In the genomic region with DNA sequence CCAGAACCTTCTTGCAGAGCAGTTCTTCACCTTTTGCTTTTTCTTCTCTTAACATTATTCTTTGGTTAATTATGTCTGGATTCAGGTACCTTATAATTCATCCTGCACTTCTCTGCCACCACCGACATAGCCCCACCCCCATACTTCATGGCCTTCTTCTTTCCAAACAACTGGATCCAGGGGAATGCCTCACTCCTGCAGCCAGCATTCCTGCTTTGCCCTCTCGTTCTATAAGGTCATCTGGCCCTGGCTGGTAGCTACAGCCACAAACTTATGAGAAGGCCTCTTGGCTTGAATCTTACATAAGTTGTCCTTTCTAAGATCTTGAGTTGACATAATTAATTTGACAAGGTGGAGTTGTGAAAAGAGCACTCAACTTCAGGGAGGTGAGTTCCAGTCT, we compare ENCODE assay signal across 20 cellular contexts.
DNase-seq lines count a peak whose midpoint lies in the region; ATAC-seq and TF ChIP-seq lines count a peak whose summit lies in the region.
"Had no signal": no experiment of that assay in that cellular context is flagged by ENCODE, and none has a peak within 500 bp of the region (broad histone marks: within the 10 kb centered on the region; RNA-seq: fewer than 3 reads in every experiment).

No MANE protein-coding gene starts in this region.

- intact Hi-C loops in transverse colon (cut with DNase I; ENCODE audit: low total_unique reads), result no loop called here

- H3K27ac Mint-ChIP-seq in GM23338 (no peak overlapping the region), chondrocyte (ENCODE audit: unreplicated experiment) (peak overlapping the region; percentile 38), nephron (peak overlapping the region; percentile 51 to 79 (median 69)), nephron progenitor cell (no peak overlapping the region)
- H3K27ac Mint-ChIP-seq: stimulated activated naive CD8-positive, alpha-beta T cell treated with anti-CD3 and anti-CD28 coated beads, Interleukin-15, amount 100 ng/mL, for 72 hours had no signal

- H3K27me3 ChIP-seq in GM23338 (ENCODE audit: insufficient read depth) (no peaks in the 10 kb centered on the region), transverse colon (no peaks in the 10 kb centered on the region)
- H3K27me3 ChIP-seq: cardiac muscle cell, heart right ventricle, tibial nerve had no signal

- H3K27ac ChIP-seq in GM23338 (ENCODE audit: low read depth) (no peak overlapping the region), transverse colon (no peak overlapping the region)
- H3K27ac ChIP-seq: cardiac muscle cell, tibial nerve had no signal

- H3K4me2 ChIP-seq in GM23338, result no peak overlapping the region

- no peak for TF ChIP-seq EP300 in transverse colon (IDR thresholded peaks at IDR 0.05; ENCODE audit: low read depth)

- no peak overlapping the region for H3K4me3 ChIP-seq in GM23338
- H3K4me3 ChIP-seq in transverse colon, result no peak overlapping the region
- H3K4me3 ChIP-seq: cardiac muscle cell, heart right ventricle, tibial nerve had no signal

- no peaks in the 10 kb centered on the region for H3F3A ChIP-seq in GM23338 (replicated peaks; ENCODE audit: low read depth)

- in situ Hi-C loops in transverse colon (cut with MboI; ENCODE audit: low pct_ligation_motif_present in 1 of 4, low pct_unique_long_range_greater_than_20kb in 1 of 4, low sequenced_read_pairs in 3 of 4), result no loop called here

- WGBS in transverse colon (ENCODE audit: low coverage in 1 of 2), 2 donors, result 71% methylated on average over 2 of the region's 2 CpGs; no CpG with 5 or more reads in 1 of the 2 donors

- H3K36me3 ChIP-seq in GM23338 (ENCODE audit: insufficient read depth), result no peaks in the 10 kb centered on the region
- no peaks in the 10 kb centered on the region for H3K36me3 ChIP-seq in transverse colon
- H3K36me3 ChIP-seq: cardiac muscle cell had no signal

- ATAC-seq in GM23338 (peak; percentile 33; the same call in 2 of the 3 replicates), GM21717 (IDR thresholded peaks at IDR 0.05; ENCODE audit: unreplicated experiment) (no peak)
- ATAC-seq: heart right ventricle; left ventricle myocardium superior; right cardiac atrium; stimulated activated naive CD8-positive, alpha-beta T cell treated with anti-CD3 and anti-CD28 coated beads, Interleukin-15, amount 100 ng/mL, for 72 hours had no signal

- DNase-seq in AG20443 (ENCODE audit: low spot score) (peak; percentile 21), GM23338 (ENCODE audit: low spot score) (peak; percentile 9), chondrocyte (ENCODE audit: low spot score) (no peak), COR-L47 (lab: John Stamatoyannopoulos, UW) (no peak), nephron progenitor cell (no peak), transverse colon (no peak)
- DNase-seq: activated naive CD4-positive, alpha-beta T cell; activated T-cell treated with anti-CD3 and anti-CD28 coated beads, Interleukin-2, amount 50 U/mL, for 1 hour; heart right ventricle; left ventricle myocardium superior; NCI-H2081 treated with DMSO at 0.1 percent for 48 hours; occipital lobe; right cardiac atrium; SHP77; stimulated activated naive CD8-positive, alpha-beta T cell treated with anti-CD3 and anti-CD28 coated beads, Interleukin-15, amount 100 ng/mL, for 72 hours; SW 1271 had no signal

- TF ChIP-seq CTCF in GM23338 (conservative IDR thresholded peaks at IDR 0.05; ENCODE audit: low read depth in 2 of 2), result no peak
- no peak for TF ChIP-seq CTCF in chondrocyte (IDR thresholded peaks at IDR 0.05)
- no peak for TF ChIP-seq CTCF in nephron (IDR thresholded peaks at IDR 0.05; ENCODE audit: unreplicated experiment in 3 of 3)
- TF ChIP-seq CTCF in nephron progenitor cell (IDR thresholded peaks at IDR 0.05), result no peak
- no peak for TF ChIP-seq CTCF in transverse colon (IDR thresholded peaks at IDR 0.05)

- no peaks in the 10 kb centered on the region for H3K79me2 ChIP-seq in GM23338 (replicated peaks; ENCODE audit: insufficient read depth)

- H3K9me3 Mint-ChIP-seq in GM23338, result no peaks in the 10 kb centered on the region
- H3K9me3 Mint-ChIP-seq in chondrocyte (ENCODE audit: low read depth), result no peaks in the 10 kb centered on the region
- no peaks in the 10 kb centered on the region for H3K9me3 Mint-ChIP-seq in nephron
- H3K9me3 Mint-ChIP-seq in nephron progenitor cell, result no peaks in the 10 kb centered on the region
- H3K9me3 Mint-ChIP-seq: stimulated activated naive CD8-positive, alpha-beta T cell treated with anti-CD3 and anti-CD28 coated beads, Interleukin-15, amount 100 ng/mL, for 72 hours had no signal

- peaks cover 22% of the 10 kb centered on the region for H3K4me1 Mint-ChIP-seq in GM23338
- H3K4me1 Mint-ChIP-seq in chondrocyte (ENCODE audit: low read depth), result peaks cover 52% of the 10 kb centered on the region
- H3K4me1 Mint-ChIP-seq in nephron, result peaks cover 36% of the 10 kb centered on the region
- peaks cover 25% of the 10 kb centered on the region for H3K4me1 Mint-ChIP-seq in nephron progenitor cell
- H3K4me1 Mint-ChIP-seq: stimulated activated naive CD8-positive, alpha-beta T cell treated with anti-CD3 and anti-CD28 coated beads, Interleukin-15, amount 100 ng/mL, for 72 hours had no signal

- H3K36me3 Mint-ChIP-seq in GM23338 (ENCODE audit: low read depth), result no peaks in the 10 kb centered on the region
- peaks cover 4% of the 10 kb centered on the region for H3K36me3 Mint-ChIP-seq in chondrocyte (ENCODE audit: low read depth)
- H3K36me3 Mint-ChIP-seq in nephron (ENCODE audit: low read depth), result no peaks in the 10 kb centered on the region
- no peaks in the 10 kb centered on the region for H3K36me3 Mint-ChIP-seq in nephron progenitor cell (ENCODE audit: low read depth)

- H3K9me3 ChIP-seq in transverse colon, result no peaks in the 10 kb centered on the region
- H3K9me3 ChIP-seq: heart right ventricle, tibial nerve had no signal

- H2AFZ ChIP-seq in GM23338, result no peak overlapping the region

- peaks cover 2% of the 10 kb centered on the region for H3K27me3 Mint-ChIP-seq in GM23338 (ENCODE audit: insufficient read depth, low read depth, poor library complexity)
- H3K27me3 Mint-ChIP-seq in chondrocyte (ENCODE audit: low read depth), result no peaks in the 10 kb centered on the region
- peaks cover 8% of the 10 kb centered on the region for H3K27me3 Mint-ChIP-seq in nephron (ENCODE audit: low read depth)
- H3K27me3 Mint-ChIP-seq in nephron progenitor cell (ENCODE audit: low read depth, poor library complexity), result peaks cover 11% of the 10 kb centered on the region
- H3K27me3 Mint-ChIP-seq: stimulated activated naive CD8-positive, alpha-beta T cell treated with anti-CD3 and anti-CD28 coated beads, Interleukin-15, amount 100 ng/mL, for 72 hours had no signal

- H3K4me3 Mint-ChIP-seq in GM23338 (no peak overlapping the region), chondrocyte (ENCODE audit: unreplicated experiment) (peak overlapping the region; percentile 14), nephron (peak overlapping the region; percentile 12 to 64 (median 29)), nephron progenitor cell (no peak overlapping the region)
- H3K4me3 Mint-ChIP-seq: stimulated activated naive CD8-positive, alpha-beta T cell treated with anti-CD3 and anti-CD28 coated beads, Interleukin-15, amount 100 ng/mL, for 72 hours had no signal

- H3K9me2 ChIP-seq in GM23338 (ENCODE audit: insufficient read depth), result no peaks in the 10 kb centered on the region

- no peaks in the 10 kb centered on the region for H4K20me1 ChIP-seq in GM23338 (replicated peaks; ENCODE audit: insufficient read depth)

- H3K4me1 ChIP-seq in GM23338 (ENCODE audit: insufficient read depth) (peaks cover 5% of the 10 kb centered on the region; the same call in 1 of the 2 replicates), transverse colon (no peaks in the 10 kb centered on the region)

- no peak for TF ChIP-seq POLR2A in transverse colon (IDR thresholded peaks at IDR 0.05)

TF ChIP-seq in GM23338, 12 proteins besides CTCF, POLR2A, EP300 and RAD21 (continues in another document):
- TF ChIP-seq EZH2phosphoT487 (IDR thresholded peaks at IDR 0.05; ENCODE audit: unreplicated experiment), result no peak
- TF ChIP-seq ZNF331 (CRISPR knock-in tag; IDR thresholded peaks at IDR 0.05; ENCODE audit: low read depth), result no peak

Comparison
In these comparisons a context has a peak if more than half of its experiments do, and no peak if none do; other contexts are left out.
1. DNase-seq: peak in AG20443 (single experiment) and GM23338 (single experiment); none in chondrocyte (single experiment), COR-L47 (single experiment), nephron progenitor cell (single experiment) and transverse colon (single experiment).
2. H3K27ac Mint-ChIP-seq: peak in chondrocyte (single experiment) and nephron (3 of 3); none in GM23338 (single experiment) and nephron progenitor cell (single experiment).
3. H3K4me3 Mint-ChIP-seq: peak in chondrocyte (single experiment) and nephron (3 of 3); none in GM23338 (single experiment) and nephron progenitor cell (single experiment).